In the genomic region with DNA sequence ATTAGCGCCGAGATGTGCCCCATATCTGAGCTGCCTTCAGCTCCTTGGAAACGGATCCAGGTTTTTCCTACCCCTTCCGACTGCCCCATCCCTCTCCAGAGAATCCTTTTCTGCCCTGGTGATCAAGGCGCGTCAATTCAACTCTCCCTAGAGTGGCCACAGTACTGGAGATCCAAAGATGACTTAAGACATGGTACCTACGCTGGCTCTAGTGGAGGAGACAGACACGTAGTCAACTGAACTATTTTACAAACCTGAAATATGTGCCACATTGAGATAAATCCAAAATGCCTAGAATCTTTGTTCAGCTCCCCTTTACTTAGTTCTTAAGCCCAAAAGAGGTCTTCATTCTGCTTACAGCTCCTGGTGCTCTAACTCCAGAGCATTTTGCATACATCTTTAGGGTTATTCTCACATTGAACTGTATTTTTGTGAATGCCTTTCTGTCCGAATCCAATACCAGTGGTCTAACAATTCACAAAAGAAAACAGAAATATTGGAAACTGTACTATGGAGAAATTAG, we compare ENCODE assay signal across 8 cellular contexts. TPM values are rescaled to one million over a fixed set of nuclear protein-coding genes. Genes with fewer than 3 reads are reported as not detected.
DNase-seq lines count a peak whose midpoint lies in the region; ATAC-seq and TF ChIP-seq lines count a peak whose summit lies in the region.

No MANE protein-coding gene starts in this region.

- WGBS in esophagus muscularis mucosa, result 14% methylated on average over 8 of the region's 9 CpGs

- H3K36me3 ChIP-seq in DND-41 (ENCODE audit: insufficient read depth, low read length) (peaks cover 9% of the 10 kb centered on the region), HAP-1 (replicated peaks) (peaks cover 7% of the 10 kb centered on the region; the same call in 1 of the 2 replicates), Peyer's patch (peaks cover 0 to 7% (median 0%) of the 10 kb centered on the region in 3 donors), esophagus muscularis mucosa (peaks cover 0 to 5% (median 0%) of the 10 kb centered on the region in 4 donors)

- H3K9me3 Mint-ChIP-seq in osteocyte (ENCODE audit: unreplicated experiment), result no peaks in the 10 kb centered on the region

- H3K4me2 ChIP-seq in DND-41 (ENCODE audit: insufficient read depth, low read length), result peak overlapping the region; percentile 67

- H3K9me3 ChIP-seq in DND-41 (ENCODE audit: insufficient read depth, low read length, severe bottlenecking) (no peaks in the 10 kb centered on the region), HAP-1 (no peaks in the 10 kb centered on the region), Peyer's patch (no peaks in the 10 kb centered on the region), esophagus muscularis mucosa (no peaks in the 10 kb centered on the region)

- H3K4me1 ChIP-seq in DND-41 (ENCODE audit: insufficient read depth, low read length) (peaks cover 41% of the 10 kb centered on the region), HAP-1 (peaks cover 10% of the 10 kb centered on the region), Peyer's patch (peaks cover 0 to 24% (median 3%) of the 10 kb centered on the region in 4 donors), esophagus muscularis mucosa (peaks cover 18 to 36% (median 34%) of the 10 kb centered on the region in 4 donors)

- H3K4me3 ChIP-seq in DND-41 (ENCODE audit: low read depth in 1 of 2, low read length in 2 of 2) (peak overlapping the region; percentile 53 to 91), HAP-1 (peak overlapping the region; percentile 85), Peyer's patch (peak overlapping the region; percentile 62 to 90 (median 80)), esophagus muscularis mucosa (peak overlapping the region; percentile 62 to 97 (median 86))

- H3K4me1 Mint-ChIP-seq in osteocyte (ENCODE audit: unreplicated experiment), result peaks cover 29% of the 10 kb centered on the region

- TF ChIP-seq EP300 in esophagus muscularis mucosa (IDR thresholded peaks at IDR 0.05), result no peak

- TF ChIP-seq POLR2A in Peyer's patch (IDR thresholded peaks at IDR 0.05), result peak in 1 of 2 donors; percentile 35
- no peak for TF ChIP-seq POLR2A in esophagus muscularis mucosa (IDR thresholded peaks at IDR 0.05; ENCODE audit: low read depth)

- peak overlapping the region; percentile 92 for H2AFZ ChIP-seq in DND-41 (ENCODE audit: low read depth, low read length)

- intact Hi-C loops in esophagus muscularis mucosa (cut with DNase I), result no loop called here

- no peak for TF ChIP-seq CTCF in DND-41 (IDR thresholded peaks at IDR 0.05; ENCODE audit: borderline replicate concordance, extremely low read depth, low read length, poor library complexity, severe bottlenecking)
- no peak for TF ChIP-seq CTCF in Peyer's patch (IDR thresholded peaks at IDR 0.05)
- no peak for TF ChIP-seq CTCF in esophagus muscularis mucosa (IDR thresholded peaks at IDR 0.05)
- no peak for TF ChIP-seq CTCF in osteocyte (IDR thresholded peaks at IDR 0.05)

- H3K9ac ChIP-seq in DND-41 (ENCODE audit: low read depth, low read length), result peak overlapping the region; percentile 91

- H3K27me3 ChIP-seq in DND-41 (ENCODE audit: insufficient read depth, low read length, poor library complexity) (no peaks in the 10 kb centered on the region), HAP-1 (ENCODE audit: low read depth) (no peaks in the 10 kb centered on the region), Peyer's patch (no peaks in the 10 kb centered on the region), esophagus muscularis mucosa (no peaks in the 10 kb centered on the region)

- H4K20me1 ChIP-seq in DND-41 (ENCODE audit: insufficient read depth, low read length), result peaks cover 18% of the 10 kb centered on the region

- peaks cover 50% of the 10 kb centered on the region for H3K79me2 ChIP-seq in DND-41 (ENCODE audit: insufficient read depth, low read length)

- H3K27me3 Mint-ChIP-seq in osteocyte (ENCODE audit: unreplicated experiment), result peaks cover 14% of the 10 kb centered on the region

- no peaks in the 10 kb centered on the region for H3K36me3 Mint-ChIP-seq in osteocyte (ENCODE audit: unreplicated experiment)

- H3K27ac ChIP-seq in DND-41 (ENCODE audit: low read length) (peak overlapping the region; percentile 98), Peyer's patch (peak overlapping the region; percentile 92 to 99 (median 94)), esophagus muscularis mucosa (replicated peaks in 1 of 4) (peak overlapping the region; percentile 92 to 96 (median 96))

- no peak for DNase-seq in DND-41
- no peak for DNase-seq in HAP-1 (ENCODE audit: low spot score in 2 of 2)
- no peak for DNase-seq in Peyer's patch
- no peak for DNase-seq in esophagus muscularis mucosa (ENCODE audit: extremely low spot score)
- no peak for DNase-seq in osteocyte (ENCODE audit: extremely low spot score, unreplicated experiment)
- DNase-seq in activated effector memory CD4-positive, alpha-beta T cell treated with Interleukin-2 at 50 U/mL for 16 hours, result no peak
- DNase-seq in retina, result no peak
- no peak for DNase-seq in NCI-H2081 (lab: John Stamatoyannopoulos, UW)

- peak; percentile 36 for ATAC-seq in DND-41 (ENCODE audit: insufficient read depth, low read depth)

- H3K4me3 Mint-ChIP-seq in osteocyte (ENCODE audit: unreplicated experiment), result peak overlapping the region; percentile 92

- in situ Hi-C loops in HAP-1 (cut with MboI; ENCODE audit: low sequenced_read_pairs), result no loop called here

- peak overlapping the region; percentile 99 for H3K27ac Mint-ChIP-seq in osteocyte (ENCODE audit: unreplicated experiment)

RNA-seq across cellular contexts. Expression of a gene that starts 0.4 kb away (rescaled TPM):
- total RNA-seq in Peyer's patch (10 to 100 TPM; 25.2 to 55.3 (median 42.1) TPM), esophagus muscularis mucosa (10 to 100 TPM; 35.7 to 46.2 (median 38.1) TPM), osteocyte (46.0 and 46.2 TPM in 2 replicates)
